In genomic region chr9:91162784-91163440, GRCh38 we compare ENCODE assay signal across 8 cellular contexts.
DNase-seq lines count a peak whose midpoint lies in the region; ATAC-seq and TF ChIP-seq lines count a peak whose summit lies in the region.

No MANE protein-coding gene starts in this region.

- H3K27ac Mint-ChIP-seq in brain = peak overlapping the region in 3 of 5 experiments; percentile 20 to 92 (median 31)

- peaks cover 0 to 21% of the 10 kb centered on the region in 2 experiments; a peak in 3 of 4 replicates for H3K4me1 ChIP-seq in SK-N-SH (ENCODE audit: control insufficient read depth in 1 of 2, insufficient read depth in 2 of 2, low read depth in 1 of 2, low read length in 1 of 2)
- peaks cover 22% of the 10 kb centered on the region for H3K4me1 ChIP-seq in NT2/D1 (ENCODE audit: insufficient read depth, insufficient read length)

- no peaks in the 10 kb centered on the region for H3K36me3 ChIP-seq in SK-N-SH (replicated peaks in 1 of 2; ENCODE audit: control insufficient read depth in 1 of 2, insufficient read depth in 2 of 2, low read length in 1 of 2)
- no peaks in the 10 kb centered on the region for H3K36me3 ChIP-seq in NT2/D1 (ENCODE audit: insufficient read depth, insufficient read length, low read length)

- H3K9ac ChIP-seq in SK-N-SH (no peak overlapping the region), NT2/D1 (ENCODE audit: insufficient read length, low read depth) (peak overlapping the region; percentile 33)

- peaks cover 37% of the 10 kb centered on the region for H3K4me1 Mint-ChIP-seq in brain

- 90% methylated on average over 16 of the region's 16 CpGs for WGBS in SK-N-SH (ENCODE audit: low lambda C conversion rate)

- CTCF ChIA-PET in SK-N-SH (lab: Yijun Ruan, JAX) = no interaction called here

- no peak for ATAC-seq in SK-N-SH treated with all-trans-retinoic acid at 6 μM for 48 hours
- peak; percentile 61 for ATAC-seq in HG02610 (IDR thresholded peaks at IDR 0.05; ENCODE audit: unreplicated experiment)

- H3K9me3 ChIP-seq in SK-N-SH (no peaks in the 10 kb centered on the region), NT2/D1 (ENCODE audit: insufficient read depth, low read length) (no peaks in the 10 kb centered on the region)

- no peaks in the 10 kb centered on the region for H4K20me1 ChIP-seq in SK-N-SH (ENCODE audit: insufficient read depth)

- H3K9me2 ChIP-seq in SK-N-SH = no peaks in the 10 kb centered on the region

- H3F3A ChIP-seq in SK-N-SH (replicated peaks; ENCODE audit: insufficient read depth) = no peaks in the 10 kb centered on the region

- H3K36me3 Mint-ChIP-seq in brain = no peaks in the 10 kb centered on the region

- POLR2A ChIA-PET in SK-N-SH (lab: Yijun Ruan, JAX) = no interaction called here

- H3K27ac ChIP-seq in SK-N-SH (ENCODE audit: low read depth in 2 of 2, low read length in 1 of 2) = peak overlapping the region in 1 of 2 experiments; percentile 44; a peak in 1 of 4 replicates

- TF ChIP-seq CTCF in SK-N-SH (IDR thresholded peaks at IDR 0.05) (no peak), brain (conservative IDR thresholded peaks at IDR 0.05) (no peak), foreskin fibroblast (IDR thresholded peaks at IDR 0.05; ENCODE audit: low read depth, low read length) (no peak)

- no peak overlapping the region for H3K4me3 Mint-ChIP-seq in brain

- no peak overlapping the region for H3K4me3 ChIP-seq in SK-N-SH (ENCODE audit: low read depth in 2 of 2, low read length in 1 of 2)
- no peak overlapping the region for H3K4me3 ChIP-seq in NT2/D1 (ENCODE audit: insufficient read length, low read depth)
- H3K4me3 ChIP-seq in foreskin fibroblast (ENCODE audit: low read depth in 1 of 2, low read length in 2 of 2) = no peak overlapping the region

- no peak for DNase-seq in SK-N-SH
- no peak for DNase-seq in NT2/D1 (ENCODE audit: low read depth, low spot score)
- peak; percentile 42 for DNase-seq in mucosa of gallbladder (ENCODE audit: low spot score)
- DNase-seq in foreskin fibroblast = no peak
- DNase-seq in T1000 (lab: John Stamatoyannopoulos, UW) = no peak

- no peak for TF ChIP-seq EP300 in SK-N-SH (IDR thresholded peaks at IDR 0.05; ENCODE audit: borderline replicate concordance in 1 of 2, low read depth in 1 of 2, low read length in 1 of 2)

- H3K4me2 ChIP-seq in SK-N-SH = no peak overlapping the region

- no peaks in the 10 kb centered on the region for H3K27me3 Mint-ChIP-seq in brain

- peaks cover 0 to 1% (median 0%) of the 10 kb centered on the region in 5 experiments for H3K9me3 Mint-ChIP-seq in brain

- H3K27me3 ChIP-seq in SK-N-SH (ENCODE audit: insufficient read depth) = no peaks in the 10 kb centered on the region
- H3K27me3 ChIP-seq in NT2/D1 (ENCODE audit: insufficient read depth, insufficient read length) = no peaks in the 10 kb centered on the region

- TF ChIP-seq RAD21 in SK-N-SH (IDR thresholded peaks at IDR 0.05; ENCODE audit: low read length) = no peak

- H3K79me2 ChIP-seq in SK-N-SH (ENCODE audit: insufficient read depth) = no peaks in the 10 kb centered on the region

- peak overlapping the region; percentile 67 for H2AFZ ChIP-seq in SK-N-SH (ENCODE audit: low read depth)

TF ChIP-seq in SK-N-SH, 30 proteins besides CTCF, POLR2A, EP300 and RAD21 (continues in another document):
- no peak for TF ChIP-seq MEF2A (IDR thresholded peaks at IDR 0.05; ENCODE audit: borderline replicate concordance, low read depth)
- no peak for TF ChIP-seq SMC3 (IDR thresholded peaks at IDR 0.05; ENCODE audit: low read depth, low read length)
- no peak for TF ChIP-seq TEAD4 (IDR thresholded peaks at IDR 0.05; ENCODE audit: borderline replicate concordance, insufficient read depth)
- TF ChIP-seq MXI1 (IDR thresholded peaks at IDR 0.05; ENCODE audit: low read depth, low read length) = no peak
- no peak for TF ChIP-seq EZH2phosphoT487 (IDR thresholded peaks at IDR 0.05; ENCODE audit: borderline replicate concordance, low read depth)
- no peak for TF ChIP-seq REST (IDR thresholded peaks at IDR 0.05; ENCODE audit: low read depth, low read length)
- TF ChIP-seq CHD2 (IDR thresholded peaks at IDR 0.05; ENCODE audit: low read length, partially characterized antibody) = no peak
- TF ChIP-seq RCOR1 (IDR thresholded peaks at IDR 0.05; ENCODE audit: low read length) = no peak
- no peak for TF ChIP-seq FOXJ3 (CRISPR knock-in tag; IDR thresholded peaks at IDR 0.05)
- no peak for TF ChIP-seq JUND (IDR thresholded peaks at IDR 0.05)
- no peak for TF ChIP-seq MAX (IDR thresholded peaks at IDR 0.05; ENCODE audit: low read depth)
- no peak for TF ChIP-seq RXRA (IDR thresholded peaks at IDR 0.05; ENCODE audit: borderline replicate concordance, low read depth)

TF ChIP-seq in SK-N-SH treated with all-trans-retinoic acid at 6 μM for 48 hours, 23 proteins besides CTCF, POLR2A, EP300 and RAD21:
- TF ChIP-seq ARNTL (CRISPR knock-in tag; IDR thresholded peaks at IDR 0.05; ENCODE audit: borderline replicate concordance, low read depth) = no peak
- TF ChIP-seq TSHZ2 (CRISPR knock-in tag; IDR thresholded peaks at IDR 0.05) = no peak
- TF ChIP-seq ZC3H10 (CRISPR knock-in tag; IDR thresholded peaks at IDR 0.05) = no peak
- no peak for TF ChIP-seq CSDC2 (CRISPR knock-in tag; IDR thresholded peaks at IDR 0.05)
- no peak for TF ChIP-seq TOX (CRISPR knock-in tag; IDR thresholded peaks at IDR 0.05; ENCODE audit: borderline replicate concordance)
- TF ChIP-seq PATZ1 (CRISPR knock-in tag; IDR thresholded peaks at IDR 0.05; ENCODE audit: borderline replicate concordance) = no peak
- TF ChIP-seq BACH2 (CRISPR knock-in tag; IDR thresholded peaks at IDR 0.05; ENCODE audit: borderline replicate concordance) = no peak
- TF ChIP-seq CREB5 (CRISPR knock-in tag; IDR thresholded peaks at IDR 0.05; ENCODE audit: low read depth) = no peak
- no peak for TF ChIP-seq PPARA (CRISPR knock-in tag; IDR thresholded peaks at IDR 0.05; ENCODE audit: borderline replicate concordance)
TF ChIP-seq in SK-N-SH treated with all-trans-retinoic acid at 6 μM for 48 hours: peak in this region for 0.
